ENCODE assay signal across 8 cellular contexts in genomic region chr5:149730620-149731331, GRCh38. TPM values are rescaled to one million over a fixed set of nuclear protein-coding genes. Genes with fewer than 3 reads are reported as not detected.
DNase-seq lines count a peak whose midpoint lies in the region; ATAC-seq lines count a peak whose summit lies in the region.

No MANE protein-coding gene starts in this region.

- H3K4me3 ChIP-seq in iPS-18a (ENCODE audit: low read length), result peak overlapping the region; percentile 84
- peak overlapping the region; percentile 74 to 92 (median 89) for H3K4me3 ChIP-seq in skeletal muscle tissue (ENCODE audit: low read length in 3 of 3)

- DNase-seq in COLO668 (lab: John Stamatoyannopoulos, UW; ENCODE audit: unreplicated experiment), result peak; percentile 68
- peak in 4 of 5 donors; percentile 19 to 35 (median 28) for DNase-seq in T-helper 1 cell
- DNase-seq in astrocyte of the hippocampus (ENCODE audit: low read depth, low spot score), result peak; percentile 53
- DNase-seq in amniotic stem cell (lab: John Stamatoyannopoulos, UW), result no peak

- no peaks in the 10 kb centered on the region for H3K36me3 ChIP-seq in iPS-18a (ENCODE audit: control insufficient read depth, low read depth, low read length)
- H3K36me3 ChIP-seq in skeletal muscle tissue (ENCODE audit: control insufficient read depth in 3 of 3, insufficient read depth in 3 of 3, low read length in 3 of 3), result peaks cover 0 to 3% (median 0%) of the 10 kb centered on the region in 3 donors

- H3K4me1 ChIP-seq in iPS-18a (ENCODE audit: control insufficient read depth, low read depth, low read length), result peaks cover 3% of the 10 kb centered on the region
- H3K4me1 ChIP-seq in skeletal muscle tissue (ENCODE audit: control insufficient read depth in 3 of 3, insufficient read depth in 3 of 3, low read length in 3 of 3), result peaks cover 11 to 30% (median 13%) of the 10 kb centered on the region in 3 donors

- H3K9me3 ChIP-seq in iPS-18a (ENCODE audit: control insufficient read depth, low read depth, low read length), result no peaks in the 10 kb centered on the region
- H3K9me3 ChIP-seq in skeletal muscle tissue (ENCODE audit: control insufficient read depth in 3 of 3, low read length in 3 of 3), result no peaks in the 10 kb centered on the region

- H3K27me3 ChIP-seq in iPS-18a (ENCODE audit: control insufficient read depth, insufficient read depth, low read length), result peaks cover 30% of the 10 kb centered on the region
- H3K27me3 ChIP-seq in skeletal muscle tissue (ENCODE audit: control insufficient read depth in 3 of 3, insufficient read depth in 3 of 3, low read length in 3 of 3), result no peaks in the 10 kb centered on the region

- ATAC-seq in GM19395 (IDR thresholded peaks at IDR 0.05; ENCODE audit: unreplicated experiment) (peak; percentile 35), HG03469 (IDR thresholded peaks at IDR 0.05; ENCODE audit: unreplicated experiment) (peak; percentile 23)

- H3K9ac ChIP-seq in iPS-18a (ENCODE audit: low read length) (peak overlapping the region; percentile 75), skeletal muscle tissue (ENCODE audit: low read depth in 1 of 3, low read length in 3 of 3) (peak overlapping the region; percentile 87 to 100 (median 91))

- H3K27ac ChIP-seq in iPS-18a (ENCODE audit: low read length) (no peak overlapping the region), skeletal muscle tissue (ENCODE audit: low read depth, low read length) (peak overlapping the region; percentile 94)

RNA-seq across cellular contexts. Expression of gene PPARGC1B, which starts 0.7 kb away (rescaled TPM):
- total RNA-seq in skeletal muscle tissue, result 4.2 TPM
